In genomic region chr11:120335596-120335927, GRCh38 we compare ENCODE assay signal across 8 cellular contexts. TPM values are rescaled to one million over a fixed set of nuclear protein-coding genes. Genes with fewer than 3 reads are reported as not detected.
A peak's percentile ranks its signal among the peaks of the same experiment; 100 is the strongest.
DNase-seq lines count a peak whose midpoint lies in the region; ATAC-seq and TF ChIP-seq lines count a peak whose summit lies in the region.

No MANE protein-coding gene starts in this region.

- H3K36me3 ChIP-seq in SU-DHL-6 (ENCODE audit: low read length) = no peaks in the 10 kb centered on the region
- H3K36me3 ChIP-seq in endodermal cell (ENCODE audit: control insufficient read depth, insufficient read depth, low read length) = peaks cover 7% of the 10 kb centered on the region
- H3K36me3 ChIP-seq in naive thymus-derived CD4-positive, alpha-beta T cell (ENCODE audit: control insufficient read depth in 2 of 3, insufficient read depth in 3 of 3, low read length in 3 of 3) = no peaks in the 10 kb centered on the region

- no peaks in the 10 kb centered on the region for H3K27me3 ChIP-seq in SU-DHL-6 (ENCODE audit: low read length)
- no peaks in the 10 kb centered on the region for H3K27me3 ChIP-seq in endodermal cell (ENCODE audit: control insufficient read depth, insufficient read depth, low read length, poor library complexity, severe bottlenecking)
- H3K27me3 ChIP-seq in naive thymus-derived CD4-positive, alpha-beta T cell (ENCODE audit: control insufficient read depth in 2 of 2, insufficient read depth in 2 of 2, low read length in 2 of 2) = peaks cover 0 to 23% of the 10 kb centered on the region in 2 donors

- ATAC-seq in HG02973 (IDR thresholded peaks at IDR 0.05; ENCODE audit: unreplicated experiment) = peak; percentile 15
- ATAC-seq in naive thymus-derived CD4-positive, alpha-beta T cell = peak; percentile 27
- ATAC-seq in HG03342 (IDR thresholded peaks at IDR 0.05; ENCODE audit: unreplicated experiment) = no peak

- DNase-seq in NCI-H2227 (lab: John Stamatoyannopoulos, UW; ENCODE audit: unreplicated experiment) = peak; percentile 59
- DNase-seq in NCI-H2227 treated with DMSO at 0.1 percent for 48 hours (lab: John Stamatoyannopoulos, UW) = no peak
- DNase-seq in endodermal cell = no peak
- peak in 2 of 9 donors; percentile 24 to 34 for DNase-seq in naive thymus-derived CD4-positive, alpha-beta T cell
- no peak for DNase-seq in GDM1 (lab: John Stamatoyannopoulos, UW)

- H3K4me1 Mint-ChIP-seq in endodermal cell = peaks cover 33% of the 10 kb centered on the region
- peaks cover 20 to 36% (median 31%) of the 10 kb centered on the region in 7 donors for H3K4me1 Mint-ChIP-seq in naive thymus-derived CD4-positive, alpha-beta T cell

- peak overlapping the region; percentile 2 for H3K27ac ChIP-seq in SU-DHL-6 (ENCODE audit: low read depth, low read length)
- peak overlapping the region; percentile 33 for H3K27ac ChIP-seq in endodermal cell (ENCODE audit: low read depth, low read length)
- H3K27ac ChIP-seq in naive thymus-derived CD4-positive, alpha-beta T cell (ENCODE audit: low read depth, low read length) = no peak overlapping the region

- peaks cover 16% of the 10 kb centered on the region for H3F3A ChIP-seq in SU-DHL-6 (ENCODE audit: insufficient read depth)

- no peaks in the 10 kb centered on the region for H3K79me2 ChIP-seq in SU-DHL-6 (ENCODE audit: insufficient read depth, low read length)

- no peaks in the 10 kb centered on the region for H3K9me2 ChIP-seq in SU-DHL-6 (replicated peaks; ENCODE audit: insufficient read depth, low read length)

- H3K4me3 Mint-ChIP-seq in endodermal cell = peak overlapping the region; percentile 99
- peak overlapping the region; percentile 34 to 86 (median 62) for H3K4me3 Mint-ChIP-seq in naive thymus-derived CD4-positive, alpha-beta T cell

- peaks cover 3% of the 10 kb centered on the region for H3K36me3 Mint-ChIP-seq in endodermal cell (ENCODE audit: low read depth)
- peaks cover 0 to 6% (median 0%) of the 10 kb centered on the region in 5 donors for H3K36me3 Mint-ChIP-seq in naive thymus-derived CD4-positive, alpha-beta T cell

- CTCF ChIA-PET in naive thymus-derived CD4-positive, alpha-beta T cell (lab: Charles Lee) = interaction anchor here (1.0 to 3.7 kb wide), 3 partner anchors 14 to 349 kb away, joined by 3 to 23 read pairs (median 4); no protein-coding TSS in a partner anchor

- 1 to 2% methylated on average over 5 to 18 of the region's 18 CpGs for WGBS in endodermal cell (ENCODE audit: insufficient coverage in 1 of 2, insufficient read length in 1 of 2), 2 experiments

- no peaks in the 10 kb centered on the region for H3K27me3 Mint-ChIP-seq in endodermal cell (ENCODE audit: insufficient read depth)
- peaks cover 56 to 64% (median 60%) of the 10 kb centered on the region in 5 donors for H3K27me3 Mint-ChIP-seq in naive thymus-derived CD4-positive, alpha-beta T cell

- H3K9me3 ChIP-seq in SU-DHL-6 (ENCODE audit: insufficient read depth, low read length) (no peaks in the 10 kb centered on the region), endodermal cell (ENCODE audit: control insufficient read depth, low read length) (no peaks in the 10 kb centered on the region)
- H3K9me3 ChIP-seq in naive thymus-derived CD4-positive, alpha-beta T cell (ENCODE audit: control insufficient read depth in 2 of 3, low read length in 3 of 3) = no peaks in the 10 kb centered on the region

- peak overlapping the region; percentile 96 for H3K4me2 ChIP-seq in SU-DHL-6 (ENCODE audit: low read depth, low read length, poor library complexity, severe bottlenecking)

- intact Hi-C loops in naive thymus-derived CD4-positive, alpha-beta T cell (cut with micrococcal nuclease) = loop anchor here (1.0 to 10.0 kb wide), 10 partner anchors 9 to 859 kb away; partner anchors contain the start of genes GRIK4 (in 2 of the 2), NECTIN1 (in 1 of the 2) and OAF (in 1 of the 2)

- POLR2A ChIA-PET in naive thymus-derived CD4-positive, alpha-beta T cell (lab: Charles Lee) = interaction anchor here (1.1 kb wide), 1 partner anchor 9 kb away, joined by 4 read pairs; no protein-coding TSS in a partner anchor

- no peaks in the 10 kb centered on the region for H3K9me3 Mint-ChIP-seq in endodermal cell
- H3K9me3 Mint-ChIP-seq in naive thymus-derived CD4-positive, alpha-beta T cell = peaks cover 0 to 13% (median 0%) of the 10 kb centered on the region in 11 donors

- H3K9ac ChIP-seq in SU-DHL-6 (ENCODE audit: low read length) = peak overlapping the region; percentile 70
- H3K9ac ChIP-seq in endodermal cell (ENCODE audit: extremely low read depth, low read length, poor library complexity, severe bottlenecking) = peak overlapping the region; percentile 49

- TF ChIP-seq CTCF in SU-DHL-6 (IDR thresholded peaks at IDR 0.05; ENCODE audit: insufficient read depth, low read length, poor library complexity, severe bottlenecking) = no peak
- TF ChIP-seq CTCF in endodermal cell (conservative IDR thresholded peaks at IDR 0.05) = no peak

- peak overlapping the region; percentile 90 for H2AFZ ChIP-seq in SU-DHL-6 (ENCODE audit: low read depth, low read length, severe bottlenecking)

- peak overlapping the region; percentile 88 for H3K4me3 ChIP-seq in SU-DHL-6 (ENCODE audit: insufficient read depth, low read length, poor library complexity, severe bottlenecking)
- H3K4me3 ChIP-seq in endodermal cell (ENCODE audit: low read length) = peak overlapping the region; percentile 81
- H3K4me3 ChIP-seq in naive thymus-derived CD4-positive, alpha-beta T cell (ENCODE audit: low read length) = peak overlapping the region; percentile 65

- H3K4me1 ChIP-seq in endodermal cell (ENCODE audit: control insufficient read depth, insufficient read depth, low read length) = peaks cover 10% of the 10 kb centered on the region
- peaks cover 13 to 22% of the 10 kb centered on the region in 2 donors for H3K4me1 ChIP-seq in naive thymus-derived CD4-positive, alpha-beta T cell (ENCODE audit: control insufficient read depth in 2 of 2, insufficient read depth in 2 of 2, low read length in 2 of 2)

- peaks cover 24% of the 10 kb centered on the region for H4K20me1 ChIP-seq in SU-DHL-6 (ENCODE audit: low read depth, low read length)

- peak overlapping the region; percentile 57 for H3K27ac Mint-ChIP-seq in endodermal cell
- no peak overlapping the region for H3K27ac Mint-ChIP-seq in naive thymus-derived CD4-positive, alpha-beta T cell

RNA-seq across cellular contexts. Expression of gene ARHGEF12, which starts 0.7 kb away (rescaled TPM):
- total RNA-seq in endodermal cell = 10 to 100 TPM; 35.3 to 38.7 TPM
- 29.4 TPM for polyA plus RNA-seq in endodermal cell (2013, experiment 1 of 2)
- polyA plus RNA-seq in endodermal cell (2013, experiment 2 of 2) = 30.8 TPM
- total RNA-seq in naive thymus-derived CD4-positive, alpha-beta T cell = 10 to 100 TPM in 2 of 5 experiments, 1 to 10 TPM in 3; 1.9 to 13.1 (median 3.5) TPM
- polyA plus RNA-seq in naive thymus-derived CD4-positive, alpha-beta T cell = under 1 TPM; 0.38 to 0.49 TPM

RNA-seq across cellular contexts. Expression of gene TLCD5, which starts 10.5 kb away (rescaled TPM):
- 10 to 100 TPM; 13.8 to 20.1 TPM for total RNA-seq in endodermal cell
- 16.0 TPM for polyA plus RNA-seq in endodermal cell (2013, experiment 1 of 2)
- 15.0 TPM for polyA plus RNA-seq in endodermal cell (2013, experiment 2 of 2)
- under 1 TPM in 3 of 5 experiments, not detected in 2; 0.11 to 0.48 (median 0.17) TPM for total RNA-seq in naive thymus-derived CD4-positive, alpha-beta T cell
- not detected for polyA plus RNA-seq in naive thymus-derived CD4-positive, alpha-beta T cell

Comparison
In these comparisons a context has a peak if more than half of its experiments do, and no peak if none do; other contexts are left out.
1. RNA of gene TLCD5, which starts 10.5 kb away (total RNA-seq): 13.8 to 20.1 TPM in endodermal cell; 0.11 to 0.48 TPM in naive thymus-derived CD4-positive, alpha-beta T cell; every median in the first group is over 4 times any median in the second.
2. Peak in every context shown above with its lines, with median percentiles within 50 percentile points of each other: H3K4me3 ChIP-seq.